In the genomic region with DNA sequence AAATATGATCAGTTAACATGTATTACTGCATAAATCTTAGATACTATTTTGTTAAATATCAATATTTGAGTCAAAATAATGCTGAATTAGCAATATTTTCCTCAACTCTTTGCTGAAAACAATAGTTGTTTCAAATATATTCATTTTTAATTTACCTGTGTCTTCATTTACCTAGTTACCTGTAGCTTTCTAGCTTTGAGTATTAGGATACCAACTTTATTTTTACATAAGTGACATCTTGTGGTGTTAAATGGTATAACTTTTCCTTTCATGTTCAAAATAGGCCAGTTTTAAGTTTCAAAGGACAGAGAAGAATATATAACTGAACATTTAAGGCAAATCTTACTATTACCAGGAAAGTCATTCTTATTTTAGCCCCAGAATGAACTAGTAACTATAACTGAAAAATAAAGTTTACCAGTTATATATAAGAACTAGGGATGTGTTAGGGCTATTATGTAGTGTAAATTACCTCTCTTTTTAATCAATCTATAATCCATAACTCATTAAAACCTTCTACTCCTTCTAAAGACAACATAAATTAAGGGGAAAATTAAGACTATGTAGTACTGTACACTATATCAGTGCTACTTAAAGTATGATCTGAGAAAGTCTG, we compare ENCODE assay signal across 2 cellular contexts.
A peak's percentile ranks its signal among the peaks of the same experiment; 100 is the strongest.
TF ChIP-seq lines count a peak whose summit lies in the region.

No MANE protein-coding gene starts in this region.

TF ChIP-seq in IMR-90, 13 proteins besides CTCF, POLR2A, EP300 and RAD21:
- TF ChIP-seq MAZ (IDR thresholded peaks at IDR 0.05; ENCODE audit: borderline replicate concordance, low read depth, low read length) (no peak), MAFK (IDR thresholded peaks at IDR 0.05; ENCODE audit: low read depth, low read length) (peak; percentile 97)

TF ChIP-seq in GM12878, 131 proteins besides CTCF, POLR2A, EP300 and RAD21:
- TF ChIP-seq, protein P1, sequence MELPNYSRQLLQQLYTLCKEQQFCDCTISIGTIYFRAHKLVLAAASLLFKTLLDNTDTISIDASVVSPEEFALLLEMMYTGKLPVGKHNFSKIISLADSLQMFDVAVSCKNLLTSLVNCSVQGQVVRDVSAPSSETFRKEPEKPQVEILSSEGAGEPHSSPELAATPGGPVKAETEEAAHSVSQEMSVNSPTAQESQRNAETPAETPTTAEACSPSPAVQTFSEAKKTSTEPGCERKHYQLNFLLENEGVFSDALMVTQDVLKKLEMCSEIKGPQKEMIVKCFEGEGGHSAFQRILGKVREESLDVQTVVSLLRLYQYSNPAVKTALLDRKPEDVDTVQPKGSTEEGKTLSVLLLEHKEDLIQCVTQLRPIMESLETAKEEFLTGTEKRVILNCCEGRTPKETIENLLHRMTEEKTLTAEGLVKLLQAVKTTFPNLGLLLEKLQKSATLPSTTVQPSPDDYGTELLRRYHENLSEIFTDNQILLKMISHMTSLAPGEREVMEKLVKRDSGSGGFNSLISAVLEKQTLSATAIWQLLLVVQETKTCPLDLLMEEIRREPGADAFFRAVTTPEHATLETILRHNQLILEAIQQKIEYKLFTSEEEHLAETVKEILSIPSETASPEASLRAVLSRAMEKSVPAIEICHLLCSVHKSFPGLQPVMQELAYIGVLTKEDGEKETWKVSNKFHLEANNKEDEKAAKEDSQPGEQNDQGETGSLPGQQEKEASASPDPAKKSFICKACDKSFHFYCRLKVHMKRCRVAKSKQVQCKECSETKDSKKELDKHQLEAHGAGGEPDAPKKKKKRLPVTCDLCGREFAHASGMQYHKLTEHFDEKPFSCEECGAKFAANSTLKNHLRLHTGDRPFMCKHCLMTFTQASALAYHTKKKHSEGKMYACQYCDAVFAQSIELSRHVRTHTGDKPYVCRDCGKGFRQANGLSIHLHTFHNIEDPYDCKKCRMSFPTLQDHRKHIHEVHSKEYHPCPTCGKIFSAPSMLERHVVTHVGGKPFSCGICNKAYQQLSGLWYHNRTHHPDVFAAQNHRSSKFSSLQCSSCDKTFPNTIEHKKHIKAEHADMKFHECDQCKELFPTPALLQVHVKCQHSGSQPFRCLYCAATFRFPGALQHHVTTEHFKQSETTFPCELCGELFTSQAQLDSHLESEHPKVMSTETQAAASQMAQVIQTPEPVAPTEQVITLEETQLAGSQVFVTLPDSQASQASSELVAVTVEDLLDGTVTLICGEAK (IDR thresholded peaks at IDR 0.05; ENCODE audit: borderline replicate concordance) = no peak
- TF ChIP-seq MTA3 (IDR thresholded peaks at IDR 0.05; ENCODE audit: borderline replicate concordance, low read length) = no peak
- peak; percentile 21; the same call in 1 of the 2 replicates for TF ChIP-seq SMC3 (IDR thresholded peaks at IDR 0.05; ENCODE audit: borderline replicate concordance, low read length)
- TF ChIP-seq TCF7 (IDR thresholded peaks at IDR 0.05; ENCODE audit: borderline replicate concordance) = no peak
- no peak for TF ChIP-seq FOXM1 (IDR thresholded peaks at IDR 0.05; ENCODE audit: low read depth, low read length)
